1 cellular context compared by ENCODE assay signal in the genomic region with DNA sequence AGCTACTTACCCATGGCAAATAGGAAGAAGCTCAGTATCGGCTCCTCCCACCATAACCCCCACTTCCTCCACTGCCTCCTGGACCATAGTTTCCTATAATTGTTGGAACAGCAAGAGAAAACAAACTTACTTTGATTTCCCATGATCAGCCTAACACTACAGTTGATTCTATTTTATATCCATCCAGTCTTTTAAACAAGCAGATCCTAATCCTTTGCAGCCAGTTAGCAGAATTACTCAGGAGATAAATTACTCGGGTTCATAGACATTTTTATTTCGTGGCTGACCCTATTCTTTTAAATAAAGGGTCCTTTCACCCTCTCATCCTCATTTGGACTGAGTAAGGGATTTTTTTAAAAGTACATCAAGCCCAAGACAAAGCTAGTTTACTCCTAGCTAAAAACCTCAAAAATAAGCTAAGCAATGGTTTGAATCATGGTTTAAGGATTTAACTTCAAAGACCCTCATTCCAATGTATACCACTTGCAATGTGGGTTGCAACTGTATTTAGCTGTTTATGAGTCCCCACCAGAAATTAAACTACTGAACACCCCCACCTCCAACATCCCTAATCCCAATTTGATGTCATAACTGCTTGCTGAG.
TF ChIP-seq lines count a peak whose summit lies in the region.

No MANE protein-coding gene starts in this region.

TF ChIP-seq in K562, 482 proteins besides CTCF, POLR2A, EP300 and RAD21 (continued from another document and continues in another):
- TF ChIP-seq ILF3 (IDR thresholded peaks at IDR 0.05; ENCODE audit: borderline replicate concordance): peak; percentile 63
- no peak for TF ChIP-seq HSF4 (CRISPR knock-in tag; IDR thresholded peaks at IDR 0.05; ENCODE audit: borderline replicate concordance)
- TF ChIP-seq CCNT2 (IDR thresholded peaks at IDR 0.05; ENCODE audit: borderline replicate concordance, extremely low read depth, insufficient read length, low read depth, low read length): no peak
- TF ChIP-seq BDP1 (IDR thresholded peaks at IDR 0.05; ENCODE audit: insufficient read depth, insufficient read length): no peak
- TF ChIP-seq, protein P1, sequence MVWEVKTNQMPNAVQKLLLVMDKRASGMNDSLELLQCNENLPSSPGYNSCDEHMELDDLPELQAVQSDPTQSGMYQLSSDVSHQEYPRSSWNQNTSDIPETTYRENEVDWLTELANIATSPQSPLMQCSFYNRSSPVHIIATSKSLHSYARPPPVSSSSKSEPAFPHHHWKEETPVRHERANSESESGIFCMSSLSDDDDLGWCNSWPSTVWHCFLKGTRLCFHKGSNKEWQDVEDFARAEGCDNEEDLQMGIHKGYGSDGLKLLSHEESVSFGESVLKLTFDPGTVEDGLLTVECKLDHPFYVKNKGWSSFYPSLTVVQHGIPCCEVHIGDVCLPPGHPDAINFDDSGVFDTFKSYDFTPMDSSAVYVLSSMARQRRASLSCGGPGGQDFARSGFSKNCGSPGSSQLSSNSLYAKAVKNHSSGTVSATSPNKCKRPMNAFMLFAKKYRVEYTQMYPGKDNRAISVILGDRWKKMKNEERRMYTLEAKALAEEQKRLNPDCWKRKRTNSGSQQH (CRISPR knock-in tag; IDR thresholded peaks at IDR 0.05): no peak
- TF ChIP-seq, protein P2, sequence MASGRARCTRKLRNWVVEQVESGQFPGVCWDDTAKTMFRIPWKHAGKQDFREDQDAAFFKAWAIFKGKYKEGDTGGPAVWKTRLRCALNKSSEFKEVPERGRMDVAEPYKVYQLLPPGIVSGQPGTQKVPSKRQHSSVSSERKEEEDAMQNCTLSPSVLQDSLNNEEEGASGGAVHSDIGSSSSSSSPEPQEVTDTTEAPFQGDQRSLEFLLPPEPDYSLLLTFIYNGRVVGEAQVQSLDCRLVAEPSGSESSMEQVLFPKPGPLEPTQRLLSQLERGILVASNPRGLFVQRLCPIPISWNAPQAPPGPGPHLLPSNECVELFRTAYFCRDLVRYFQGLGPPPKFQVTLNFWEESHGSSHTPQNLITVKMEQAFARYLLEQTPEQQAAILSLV (tag; IDR thresholded peaks at IDR 0.05): no peak
- TF ChIP-seq MBD2 (IDR thresholded peaks at IDR 0.05; ENCODE audit: borderline replicate concordance, low read depth): no peak
- TF ChIP-seq, protein P3, sequence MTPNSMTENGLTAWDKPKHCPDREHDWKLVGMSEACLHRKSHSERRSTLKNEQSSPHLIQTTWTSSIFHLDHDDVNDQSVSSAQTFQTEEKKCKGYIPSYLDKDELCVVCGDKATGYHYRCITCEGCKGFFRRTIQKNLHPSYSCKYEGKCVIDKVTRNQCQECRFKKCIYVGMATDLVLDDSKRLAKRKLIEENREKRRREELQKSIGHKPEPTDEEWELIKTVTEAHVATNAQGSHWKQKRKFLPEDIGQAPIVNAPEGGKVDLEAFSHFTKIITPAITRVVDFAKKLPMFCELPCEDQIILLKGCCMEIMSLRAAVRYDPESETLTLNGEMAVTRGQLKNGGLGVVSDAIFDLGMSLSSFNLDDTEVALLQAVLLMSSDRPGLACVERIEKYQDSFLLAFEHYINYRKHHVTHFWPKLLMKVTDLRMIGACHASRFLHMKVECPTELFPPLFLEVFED (CRISPR knock-in tag; conservative IDR thresholded peaks at IDR 0.05): 0 out of 2 replicates have a peak, but pooled peaks have one; percentile 18
- no peak for TF ChIP-seq JUN (IDR thresholded peaks at IDR 0.05; ENCODE audit: borderline replicate concordance, low read depth, low read length)
- no peak for TF ChIP-seq JUN (CRISPR knock-in tag; IDR thresholded peaks at IDR 0.05; ENCODE audit: borderline replicate concordance)
- no peak for TF ChIP-seq SMARCE1 (IDR thresholded peaks at IDR 0.05)
- TF ChIP-seq RBM34 (IDR thresholded peaks at IDR 0.05; ENCODE audit: borderline replicate concordance, insufficient read depth, low read length): no peak
- TF ChIP-seq ZNF212 (CRISPR knock-in tag; IDR thresholded peaks at IDR 0.05): no peak
- TF ChIP-seq, protein P4, sequence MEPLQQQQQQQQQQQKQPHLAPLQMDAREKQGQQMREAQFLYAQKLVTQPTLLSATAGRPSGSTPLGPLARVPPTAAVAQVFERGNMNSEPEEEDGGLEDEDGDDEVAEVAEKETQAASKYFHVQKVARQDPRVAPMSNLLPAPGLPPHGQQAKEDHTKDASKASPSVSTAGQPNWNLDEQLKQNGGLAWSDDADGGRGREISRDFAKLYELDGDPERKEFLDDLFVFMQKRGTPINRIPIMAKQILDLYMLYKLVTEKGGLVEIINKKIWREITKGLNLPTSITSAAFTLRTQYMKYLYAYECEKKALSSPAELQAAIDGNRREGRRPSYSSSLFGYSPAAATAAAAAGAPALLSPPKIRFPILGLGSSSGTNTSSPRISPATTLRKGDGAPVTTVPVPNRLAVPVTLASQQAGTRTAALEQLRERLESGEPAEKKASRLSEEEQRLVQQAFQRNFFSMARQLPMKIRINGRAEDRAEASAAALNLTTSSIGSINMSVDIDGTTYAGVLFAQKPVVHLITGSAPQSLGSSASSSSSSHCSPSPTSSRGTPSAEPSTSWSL (CRISPR knock-in tag; IDR thresholded peaks at IDR 0.05; ENCODE audit: borderline replicate concordance): no peak
- TF ChIP-seq NR2C2 (CRISPR knock-in tag; IDR thresholded peaks at IDR 0.05): no peak
- no peak for TF ChIP-seq NR2C2 (tag; IDR thresholded peaks at IDR 0.05)
- TF ChIP-seq, protein P5, sequence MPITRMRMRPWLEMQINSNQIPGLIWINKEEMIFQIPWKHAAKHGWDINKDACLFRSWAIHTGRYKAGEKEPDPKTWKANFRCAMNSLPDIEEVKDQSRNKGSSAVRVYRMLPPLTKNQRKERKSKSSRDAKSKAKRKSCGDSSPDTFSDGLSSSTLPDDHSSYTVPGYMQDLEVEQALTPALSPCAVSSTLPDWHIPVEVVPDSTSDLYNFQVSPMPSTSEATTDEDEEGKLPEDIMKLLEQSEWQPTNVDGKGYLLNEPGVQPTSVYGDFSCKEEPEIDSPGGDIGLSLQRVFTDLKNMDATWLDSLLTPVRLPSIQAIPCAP (CRISPR knock-in tag; IDR thresholded peaks at IDR 0.05; ENCODE audit: borderline replicate concordance): no peak
- TF ChIP-seq KAT8 (IDR thresholded peaks at IDR 0.05; ENCODE audit: low read depth): no peak
- no peak for TF ChIP-seq KDM2B (CRISPR knock-in tag; IDR thresholded peaks at IDR 0.05)
- TF ChIP-seq RCOR1 (IDR thresholded peaks at IDR 0.05; ENCODE audit: borderline replicate concordance in 1 of 2, low read depth in 2 of 2, low read length in 2 of 2): no peak
- TF ChIP-seq ZC3H4 (CRISPR knock-in tag; IDR thresholded peaks at IDR 0.05; ENCODE audit: borderline replicate concordance): no peak
- TF ChIP-seq, protein P6, sequence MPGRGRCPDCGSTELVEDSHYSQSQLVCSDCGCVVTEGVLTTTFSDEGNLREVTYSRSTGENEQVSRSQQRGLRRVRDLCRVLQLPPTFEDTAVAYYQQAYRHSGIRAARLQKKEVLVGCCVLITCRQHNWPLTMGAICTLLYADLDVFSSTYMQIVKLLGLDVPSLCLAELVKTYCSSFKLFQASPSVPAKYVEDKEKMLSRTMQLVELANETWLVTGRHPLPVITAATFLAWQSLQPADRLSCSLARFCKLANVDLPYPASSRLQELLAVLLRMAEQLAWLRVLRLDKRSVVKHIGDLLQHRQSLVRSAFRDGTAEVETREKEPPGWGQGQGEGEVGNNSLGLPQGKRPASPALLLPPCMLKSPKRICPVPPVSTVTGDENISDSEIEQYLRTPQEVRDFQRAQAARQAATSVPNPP (IDR thresholded peaks at IDR 0.05; ENCODE audit: borderline replicate concordance, insufficient read depth, insufficient read length): no peak
- 0 out of 2 replicates have a peak, but pooled peaks have one; percentile 18 for TF ChIP-seq KHSRP (IDR thresholded peaks at IDR 0.05)
- no peak for TF ChIP-seq MEIS2 (IDR thresholded peaks at IDR 0.05; ENCODE audit: partially characterized antibody)
- no peak for TF ChIP-seq XRCC5 (IDR thresholded peaks at IDR 0.05; ENCODE audit: low read depth, low read length)
- TF ChIP-seq ZEB2 (IDR thresholded peaks at IDR 0.05): no peak
- no peak for TF ChIP-seq GTF2F1 (IDR thresholded peaks at IDR 0.05; ENCODE audit: low read depth, low read length)
- TF ChIP-seq CREB1 (IDR thresholded peaks at IDR 0.05): no peak
- no peak for TF ChIP-seq CREB1 (CRISPR knock-in tag; IDR thresholded peaks at IDR 0.05)
- TF ChIP-seq RBFOX2 (IDR thresholded peaks at IDR 0.05; ENCODE audit: low read depth, low read length): peak; percentile 50; the same call in 1 of the 2 replicates
- TF ChIP-seq KDM4B (IDR thresholded peaks at IDR 0.05; ENCODE audit: borderline replicate concordance in 2 of 2, low read depth in 1 of 2): no peak
- no peak for TF ChIP-seq ZNF449 (CRISPR knock-in tag; IDR thresholded peaks at IDR 0.05)
- peak; percentile 33; the same call in 1 of the 2 replicates for TF ChIP-seq AFF4 (CRISPR knock-in tag; IDR thresholded peaks at IDR 0.05)
- no peak for TF ChIP-seq SREBF2 (CRISPR knock-in tag; IDR thresholded peaks at IDR 0.05)
- no peak for TF ChIP-seq ZNF41 (CRISPR knock-in tag; conservative IDR thresholded peaks at IDR 0.05)
- no peak for TF ChIP-seq RBM15 (IDR thresholded peaks at IDR 0.05; ENCODE audit: insufficient read depth, low read length)
- TF ChIP-seq, protein P7, sequence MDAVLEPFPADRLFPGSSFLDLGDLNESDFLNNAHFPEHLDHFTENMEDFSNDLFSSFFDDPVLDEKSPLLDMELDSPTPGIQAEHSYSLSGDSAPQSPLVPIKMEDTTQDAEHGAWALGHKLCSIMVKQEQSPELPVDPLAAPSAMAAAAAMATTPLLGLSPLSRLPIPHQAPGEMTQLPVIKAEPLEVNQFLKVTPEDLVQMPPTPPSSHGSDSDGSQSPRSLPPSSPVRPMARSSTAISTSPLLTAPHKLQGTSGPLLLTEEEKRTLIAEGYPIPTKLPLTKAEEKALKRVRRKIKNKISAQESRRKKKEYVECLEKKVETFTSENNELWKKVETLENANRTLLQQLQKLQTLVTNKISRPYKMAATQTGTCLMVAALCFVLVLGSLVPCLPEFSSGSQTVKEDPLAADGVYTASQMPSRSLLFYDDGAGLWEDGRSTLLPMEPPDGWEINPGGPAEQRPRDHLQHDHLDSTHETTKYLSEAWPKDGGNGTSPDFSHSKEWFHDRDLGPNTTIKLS (IDR thresholded peaks at IDR 0.05; ENCODE audit: borderline replicate concordance, low read depth): no peak
- TF ChIP-seq, protein P8, sequence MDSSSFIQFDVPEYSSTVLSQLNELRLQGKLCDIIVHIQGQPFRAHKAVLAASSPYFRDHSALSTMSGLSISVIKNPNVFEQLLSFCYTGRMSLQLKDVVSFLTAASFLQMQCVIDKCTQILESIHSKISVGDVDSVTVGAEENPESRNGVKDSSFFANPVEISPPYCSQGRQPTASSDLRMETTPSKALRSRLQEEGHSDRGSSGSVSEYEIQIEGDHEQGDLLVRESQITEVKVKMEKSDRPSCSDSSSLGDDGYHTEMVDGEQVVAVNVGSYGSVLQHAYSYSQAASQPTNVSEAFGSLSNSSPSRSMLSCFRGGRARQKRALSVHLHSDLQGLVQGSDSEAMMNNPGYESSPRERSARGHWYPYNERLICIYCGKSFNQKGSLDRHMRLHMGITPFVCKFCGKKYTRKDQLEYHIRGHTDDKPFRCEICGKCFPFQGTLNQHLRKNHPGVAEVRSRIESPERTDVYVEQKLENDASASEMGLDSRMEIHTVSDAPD (CRISPR knock-in tag; IDR thresholded peaks at IDR 0.05): no peak
- TF ChIP-seq, protein P9, sequence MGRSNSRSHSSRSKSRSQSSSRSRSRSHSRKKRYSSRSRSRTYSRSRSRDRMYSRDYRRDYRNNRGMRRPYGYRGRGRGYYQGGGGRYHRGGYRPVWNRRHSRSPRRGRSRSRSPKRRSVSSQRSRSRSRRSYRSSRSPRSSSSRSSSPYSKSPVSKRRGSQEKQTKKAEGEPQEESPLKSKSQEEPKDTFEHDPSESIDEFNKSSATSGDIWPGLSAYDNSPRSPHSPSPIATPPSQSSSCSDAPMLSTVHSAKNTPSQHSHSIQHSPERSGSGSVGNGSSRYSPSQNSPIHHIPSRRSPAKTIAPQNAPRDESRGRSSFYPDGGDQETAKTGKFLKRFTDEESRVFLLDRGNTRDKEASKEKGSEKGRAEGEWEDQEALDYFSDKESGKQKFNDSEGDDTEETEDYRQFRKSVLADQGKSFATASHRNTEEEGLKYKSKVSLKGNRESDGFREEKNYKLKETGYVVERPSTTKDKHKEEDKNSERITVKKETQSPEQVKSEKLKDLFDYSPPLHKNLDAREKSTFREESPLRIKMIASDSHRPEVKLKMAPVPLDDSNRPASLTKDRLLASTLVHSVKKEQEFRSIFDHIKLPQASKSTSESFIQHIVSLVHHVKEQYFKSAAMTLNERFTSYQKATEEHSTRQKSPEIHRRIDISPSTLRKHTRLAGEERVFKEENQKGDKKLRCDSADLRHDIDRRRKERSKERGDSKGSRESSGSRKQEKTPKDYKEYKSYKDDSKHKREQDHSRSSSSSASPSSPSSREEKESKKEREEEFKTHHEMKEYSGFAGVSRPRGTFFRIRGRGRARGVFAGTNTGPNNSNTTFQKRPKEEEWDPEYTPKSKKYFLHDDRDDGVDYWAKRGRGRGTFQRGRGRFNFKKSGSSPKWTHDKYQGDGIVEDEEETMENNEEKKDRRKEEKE (IDR thresholded peaks at IDR 0.05; ENCODE audit: borderline replicate concordance in 1 of 2, control insufficient read depth in 1 of 2, low read depth in 2 of 2, low read length in 1 of 2): 0 out of 4 replicates have a peak, but pooled peaks of 1 of the 2 experiments have one; percentile 35
